8 cellular contexts compared by ENCODE assay signal in genomic region chr21:42002421-42002958, GRCh38. TPM values are rescaled to one million over a fixed set of nuclear protein-coding genes. Genes with fewer than 3 reads are reported as not detected.
DNase-seq lines count a peak whose midpoint lies in the region; ATAC-seq, FAIRE-seq and TF ChIP-seq lines count a peak whose summit lies in the region.

No MANE protein-coding gene starts in this region.

- no peaks in the 10 kb centered on the region for H3K27me3 ChIP-seq in CD4-positive, alpha-beta memory T cell (ENCODE audit: insufficient read depth, low read length)
- no peaks in the 10 kb centered on the region for H3K27me3 ChIP-seq in RWPE2 (ENCODE audit: insufficient read depth, poor library complexity, severe bottlenecking)

- peak overlapping the region; percentile 25 to 81 (median 70) for H3K4me3 Mint-ChIP-seq in CD4-positive, alpha-beta memory T cell
- peak overlapping the region; percentile 49 for H3K4me3 Mint-ChIP-seq in activated naive CD8-positive, alpha-beta T cell treated with anti-CD3 and anti-CD28 coated beads, Interleukin-2, amount 50 U/mL, for 24 hours

- CTCF ChIA-PET in CD4-positive, alpha-beta memory T cell (lab: Charles Lee; ENCODE audit: partially characterized antibody): interaction anchor here (1.0 kb wide), 1 partner anchor 105 kb away, joined by 6 read pairs; no protein-coding TSS in a partner anchor

- peaks cover 0 to 1% (median 0%) of the 10 kb centered on the region in 8 donors for H3K9me3 Mint-ChIP-seq in CD4-positive, alpha-beta memory T cell
- no peaks in the 10 kb centered on the region for H3K9me3 Mint-ChIP-seq in activated naive CD8-positive, alpha-beta T cell treated with anti-CD3 and anti-CD28 coated beads, Interleukin-2, amount 50 U/mL, for 24 hours

- peak overlapping the region in 6 of 7 donors; percentile 38 to 92 (median 70) for H3K27ac Mint-ChIP-seq in CD4-positive, alpha-beta memory T cell
- H3K27ac Mint-ChIP-seq in activated naive CD8-positive, alpha-beta T cell treated with anti-CD3 and anti-CD28 coated beads, Interleukin-2, amount 50 U/mL, for 24 hours: peak overlapping the region; percentile 94

- no peak overlapping the region for H3K4me3 ChIP-seq in CD4-positive, alpha-beta memory T cell (ENCODE audit: low read length in 2 of 2)
- H3K4me3 ChIP-seq in RWPE2 (ENCODE audit: severe bottlenecking) (no peak overlapping the region), kidney (ENCODE audit: low read length in 2 of 2) (no peak overlapping the region)

- H3K27me3 Mint-ChIP-seq in CD4-positive, alpha-beta memory T cell: no peaks in the 10 kb centered on the region
- no peaks in the 10 kb centered on the region for H3K27me3 Mint-ChIP-seq in activated naive CD8-positive, alpha-beta T cell treated with anti-CD3 and anti-CD28 coated beads, Interleukin-2, amount 50 U/mL, for 24 hours

- intact Hi-C loops in CD4-positive, alpha-beta memory T cell (cut with micrococcal nuclease): loop anchor here (2.0 kb wide), 1 partner anchor 76 kb away; no protein-coding TSS in a partner anchor
- intact Hi-C loops in kidney (cut with DNase I): no loop called here

- peak; percentile 14 to 84 (median 28) for DNase-seq in CD4-positive, alpha-beta memory T cell
- DNase-seq in RWPE2 (ENCODE audit: low spot score) (no peak), NCI-H1048 (lab: John Stamatoyannopoulos, UW) (no peak), cortex of kidney (lab: John Stamatoyannopoulos, UW) (no peak), kidney (no peak)
- DNase-seq in activated naive CD8-positive, alpha-beta T cell treated with anti-CD3 and anti-CD28 coated beads, Interleukin-2, amount 50 U/mL, for 24 hours: peak; percentile 69
- peak; percentile 65 to 79 (median 74) for DNase-seq in stimulated activated CD4-positive, alpha-beta T cell treated with anti-CD3 and anti-CD28 coated beads, Interleukin-12 subunit alpha, Interleukin-12 subunit beta, amount 100 ng/mL, for 48 hours (ENCODE audit: low read depth in 2 of 3, low spot score in 1 of 3)

- TF ChIP-seq CTCF in RWPE2 (IDR thresholded peaks at IDR 0.05; ENCODE audit: poor library complexity, severe bottlenecking) (no peak), kidney (IDR thresholded peaks at IDR 0.05; ENCODE audit: borderline replicate concordance, extremely low read depth, insufficient read depth) (no peak)

- H3K27ac ChIP-seq in CD4-positive, alpha-beta memory T cell (ENCODE audit: low read depth, low read length): no peak overlapping the region
- H3K27ac ChIP-seq in RWPE2 (ENCODE audit: poor library complexity, severe bottlenecking): peak overlapping the region; percentile 57
- H3K27ac ChIP-seq in kidney (ENCODE audit: low read depth in 2 of 2, low read length in 2 of 2): no peak overlapping the region

- H3K4me1 ChIP-seq in CD4-positive, alpha-beta memory T cell (ENCODE audit: insufficient read depth, low read length): peaks cover 30% of the 10 kb centered on the region
- peaks cover 17% of the 10 kb centered on the region for H3K4me1 ChIP-seq in RWPE2 (ENCODE audit: insufficient read depth, poor library complexity, severe bottlenecking)
- no peaks in the 10 kb centered on the region for H3K4me1 ChIP-seq in kidney (ENCODE audit: control insufficient read depth in 1 of 2, insufficient read depth in 1 of 2, low read depth in 1 of 2, low read length in 2 of 2)

- FAIRE-seq in kidney (lab: Jason Lieb, UNC): no peak

- peaks cover 31 to 44% of the 10 kb centered on the region in 2 donors for H3K36me3 Mint-ChIP-seq in CD4-positive, alpha-beta memory T cell
- peaks cover 67% of the 10 kb centered on the region for H3K36me3 Mint-ChIP-seq in activated naive CD8-positive, alpha-beta T cell treated with anti-CD3 and anti-CD28 coated beads, Interleukin-2, amount 50 U/mL, for 24 hours (ENCODE audit: low read depth)

- POLR2A ChIA-PET in CD4-positive, alpha-beta memory T cell (lab: Charles Lee; ENCODE audit: partially characterized antibody): interaction anchor here (0.6 to 1.6 kb wide), 2 partner anchors 51 to 61 kb away, joined by 4 to 5 read pairs; no protein-coding TSS in a partner anchor

- peaks cover 28 to 58% (median 37%) of the 10 kb centered on the region in 4 donors for H3K4me1 Mint-ChIP-seq in CD4-positive, alpha-beta memory T cell
- peaks cover 67% of the 10 kb centered on the region for H3K4me1 Mint-ChIP-seq in activated naive CD8-positive, alpha-beta T cell treated with anti-CD3 and anti-CD28 coated beads, Interleukin-2, amount 50 U/mL, for 24 hours

- ATAC-seq in GM21717 (IDR thresholded peaks at IDR 0.05; ENCODE audit: unreplicated experiment) (peak; percentile 77), RWPE2 (ENCODE audit: low read depth) (peak; percentile 95)
- peak; percentile 97 for ATAC-seq in activated naive CD8-positive, alpha-beta T cell treated with anti-CD3 and anti-CD28 coated beads, Interleukin-2, amount 50 U/mL, for 24 hours

- no peaks in the 10 kb centered on the region for H3K36me3 ChIP-seq in CD4-positive, alpha-beta memory T cell (ENCODE audit: insufficient read depth, low read length)
- peaks cover 56% of the 10 kb centered on the region for H3K36me3 ChIP-seq in RWPE2 (ENCODE audit: low read depth)
- peaks cover 8 to 12% of the 10 kb centered on the region in 2 donors for H3K36me3 ChIP-seq in kidney (ENCODE audit: control insufficient read depth in 1 of 2, insufficient read depth in 2 of 2, low read length in 2 of 2)

- H3K9me3 ChIP-seq in CD4-positive, alpha-beta memory T cell (ENCODE audit: control insufficient read depth in 1 of 2, low read length in 2 of 2): no peaks in the 10 kb centered on the region
- H3K9me3 ChIP-seq in RWPE2 (ENCODE audit: severe bottlenecking) (no peaks in the 10 kb centered on the region), kidney (ENCODE audit: control insufficient read depth in 1 of 2, low read length in 2 of 2) (no peaks in the 10 kb centered on the region)

- no peak overlapping the region for H3K9ac ChIP-seq in kidney (ENCODE audit: low read length in 2 of 2)

RNA-seq across cellular contexts. Expression of gene ZBTB21, which starts 7.7 kb away (rescaled TPM):
- total RNA-seq in CD4-positive, alpha-beta memory T cell: 10 to 100 TPM; 20.4 to 21.7 TPM
- polyA plus RNA-seq in CD4-positive, alpha-beta memory T cell: 1 to 10 TPM; 4.3 to 6.7 TPM
- 16.0 TPM for total RNA-seq in kidney
- 2.3 TPM for polyA plus RNA-seq in kidney (ENCODE audit: insufficient read depth, low read depth, low replicate concordance)

RNA-seq across cellular contexts. Expression of gene C2CD2, which starts 48.7 kb away (rescaled TPM):
- 10 to 100 TPM; 10.5 to 11.0 TPM for total RNA-seq in CD4-positive, alpha-beta memory T cell
- 1 to 10 TPM; 1.9 to 3.5 TPM for polyA plus RNA-seq in CD4-positive, alpha-beta memory T cell
- 25.6 TPM for total RNA-seq in kidney
- 7.6 TPM for polyA plus RNA-seq in kidney (ENCODE audit: insufficient read depth, low read depth, low replicate concordance)

Comparison
In these comparisons a context has a peak if more than half of its experiments do, and no peak if none do; other contexts are left out.
1. DNase-seq: peak in CD4-positive, alpha-beta memory T cell (5 of 5), activated naive CD8-positive, alpha-beta T cell treated with anti-CD3 and anti-CD28 coated beads, Interleukin-2, amount 50 U/mL, for 24 hours (single experiment) and stimulated activated CD4-positive, alpha-beta T cell treated with anti-CD3 and anti-CD28 coated beads, Interleukin-12 subunit alpha, Interleukin-12 subunit beta, amount 100 ng/mL, for 48 hours (3 of 3); none in RWPE2 (single experiment), NCI-H1048 (single experiment), cortex of kidney (single experiment) and kidney (single experiment).
2. Peak in every context shown above with its lines, with median percentiles within 50 percentile points of each other: ATAC-seq.